In the genomic region with DNA sequence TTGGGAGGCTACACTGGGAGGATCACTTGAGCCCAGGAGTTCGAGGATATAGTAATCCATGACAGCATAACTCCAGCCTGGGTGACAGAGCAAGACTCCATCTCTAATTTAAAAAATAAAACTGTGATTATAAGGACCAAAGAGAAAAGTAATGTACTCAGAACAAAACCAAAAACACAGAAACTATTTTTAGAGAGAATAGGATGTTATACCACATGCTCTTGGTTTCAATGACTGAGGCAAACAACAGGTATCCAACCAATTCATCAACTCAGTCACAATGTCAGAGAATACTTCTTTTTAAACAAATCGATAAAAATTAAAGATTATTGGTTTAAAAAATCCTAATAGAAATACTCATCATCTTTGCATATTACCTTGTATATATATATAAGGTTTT, we compare ENCODE assay signal across 30 cellular contexts.
DNase-seq lines count a peak whose midpoint lies in the region; ATAC-seq and TF ChIP-seq lines count a peak whose summit lies in the region.
"Had no signal": no experiment of that assay in that cellular context is flagged by ENCODE, and none has a peak within 500 bp of the region (broad histone marks: within the 10 kb centered on the region; RNA-seq: fewer than 3 reads in every experiment).

No MANE protein-coding gene starts in this region.

- no peak for TF ChIP-seq CTCF in thyroid gland (IDR thresholded peaks at IDR 0.05)

- no peaks in the 10 kb centered on the region for H3K9me3 ChIP-seq in thyroid gland
- H3K9me3 ChIP-seq: gastrocnemius medialis, HAP-1 had no signal

- intact Hi-C loops in thyroid gland (cut with DNase I): no loop called here

- no peak overlapping the region for H3K4me3 ChIP-seq in thyroid gland (replicated peaks in 1 of 3)
- H3K4me3 ChIP-seq: gastrocnemius medialis, HAP-1, K562, smooth muscle cell had no signal

- H3K36me3 ChIP-seq in thyroid gland: no peaks in the 10 kb centered on the region
- H3K36me3 ChIP-seq: brain microvascular endothelial cell, gastrocnemius medialis, HAP-1 had no signal

- H3K27me3 ChIP-seq in thyroid gland: no peaks in the 10 kb centered on the region
- H3K27me3 ChIP-seq: brain microvascular endothelial cell, gastrocnemius medialis had no signal

- WGBS in thyroid gland, 2 donors: 79 to 91% methylated on average over 2 of the region's 2 CpGs

- DNase-seq in effector CD4-positive, alpha-beta T cell: no peak
- DNase-seq in thyroid gland: no peak
- no peak for DNase-seq in HuH-7 (ENCODE audit: low spot score)
- DNase-seq: 8988T; activated CD4-positive, alpha-beta T cell treated with anti-CD3 and anti-CD28 coated beads, Interleukin-2, amount 50 U/mL, for 1 hour; activated CD4-positive, CD25-positive, alpha-beta regulatory T cell; activated effector memory CD4-positive, alpha-beta T cell treated with Interleukin-2 at 50 U/mL for 16 hours; activated T-cell treated with anti-CD3 and anti-CD28 coated beads, Interleukin-2, amount 50 U/mL, for 1 hour; amygdala; brain microvascular endothelial cell; DMS79; gastrocnemius medialis; GDM1; kidney; NCI-H1105 treated with DMSO at 0.1 percent for 48 hours; NCI-H1930; NCI-H526; right cardiac atrium; Right ventricle myocardium superior; stimulated activated naive CD8-positive, alpha-beta T cell treated with anti-CD3 and anti-CD28 coated beads, Interleukin-15, Interleukin-2, amounts not matched to agents 100 U/mL and 50 U/mL, for 24 hours had no signal

- TF ChIP-seq POLR2A in thyroid gland (IDR thresholded peaks at IDR 0.05): no peak

- no peak overlapping the region for H3K27ac ChIP-seq in thyroid gland
- H3K27ac ChIP-seq: brain microvascular endothelial cell, C4-2B, gastrocnemius medialis had no signal

- peak; percentile 73 for ATAC-seq in GM18502 (IDR thresholded peaks at IDR 0.05; ENCODE audit: poor library complexity, unreplicated experiment)
- peak; percentile 82 for ATAC-seq in GM19455 (IDR thresholded peaks at IDR 0.05; ENCODE audit: unreplicated experiment)
- peak; percentile 48 for ATAC-seq in HG02885 (IDR thresholded peaks at IDR 0.05; ENCODE audit: poor library complexity, unreplicated experiment)
- ATAC-seq in HG03442 (IDR thresholded peaks at IDR 0.05; ENCODE audit: unreplicated experiment): peak; percentile 77
- ATAC-seq in HG02852 (IDR thresholded peaks at IDR 0.05; ENCODE audit: unreplicated experiment): no peak
- ATAC-seq: gastrocnemius medialis; K562; right cardiac atrium; SK-N-SH treated with all-trans-retinoic acid at 6 μM for 48 hours; stimulated activated naive CD8-positive, alpha-beta T cell treated with anti-CD3 and anti-CD28 coated beads, Interleukin-15, Interleukin-2, amounts not matched to agents 100 U/mL and 50 U/mL, for 24 hours had no signal

- no peaks in the 10 kb centered on the region for H3K4me1 ChIP-seq in thyroid gland
- H3K4me1 ChIP-seq: gastrocnemius medialis, HAP-1 had no signal
